Comparison of ENCODE assay signal across 29 cellular contexts in genomic region chr7:109059089-109059488, GRCh38.
"Had no signal": no experiment of that assay in that cellular context is flagged by ENCODE, and none has a peak within 500 bp of the region (broad histone marks: within the 10 kb centered on the region; RNA-seq: fewer than 3 reads in every experiment).

No MANE protein-coding gene starts in this region.

- H3K36me3 ChIP-seq: ovary, right lobe of liver, sigmoid colon, stomach, thoracic aorta, thyroid gland, tibial nerve, upper lobe of left lung, uterus had no signal

- H3K4me3 ChIP-seq: ovary, psoas muscle, right lobe of liver, sigmoid colon, stomach, thoracic aorta, thyroid gland, tibial nerve, upper lobe of left lung, uterus had no signal

- H3K27me3 Mint-ChIP-seq: naive B cell; naive thymus-derived CD8-positive, alpha-beta T cell; natural killer cell treated with Interleukin-12 subunit alpha and Interleukin-12 subunit beta and Interleukin-15 and Interleukin-18, amount 100 ng/mL, for 72 hours; progenitor cell of endocrine pancreas; stimulated activated naive B cell treated with anti-CD40 and anti-IgM and Interleukin-4, amounts not matched to agents 10 μg/mL and 1 μg/mL and 100 μg/mL, for 72 hours; stimulated activated naive CD8-positive, alpha-beta T cell treated with anti-CD3 and anti-CD28 coated beads, Interleukin-15, Interleukin-2, amounts not matched to agents 100 ng/mL and 50 ng/mL, for 24 hours had no signal

- H3K9me3 Mint-ChIP-seq: nephron progenitor cell; neural crest cell; stimulated activated naive CD8-positive, alpha-beta T cell treated with anti-CD3 and anti-CD28 coated beads, Interleukin-15, Interleukin-2, amounts not matched to agents 100 ng/mL and 50 ng/mL, for 24 hours had no signal

- DNase-seq: naive B cell; naive thymus-derived CD8-positive, alpha-beta T cell; nephron progenitor cell; occipital lobe; ovary; posterior cingulate gyrus; right cardiac atrium; right lobe of liver; sigmoid colon; small intestine; stimulated activated CD4-positive, alpha-beta T cell treated with anti-CD3 and anti-CD28 coated beads, Interleukin-15, amount 100 ng/mL, for 24 hours; stimulated activated CD4-positive, alpha-beta T cell treated with anti-CD3 and anti-CD28 coated beads, Interleukin-2, amount 100 ng/mL, for 24 hours; stimulated activated CD4-positive, alpha-beta T cell treated with anti-CD3 and anti-CD28 coated beads, Interleukin-2, amount 100 ng/mL, for 48 hours; stimulated activated CD4-positive, alpha-beta T cell treated with anti-CD3 and anti-CD28 coated beads, Interleukin-4, amount 100 ng/mL, for 24 hours; stimulated activated naive B cell treated with anti-CD40 and anti-IgM and Interleukin-4, amounts not matched to agents 10 μg/mL and 1 μg/mL and 100 μg/mL, for 72 hours; stimulated activated naive CD4-positive, alpha-beta T cell treated with Interleukin-2 at 50 U/mL for 16 hours; stomach; thyroid gland; trophoblast cell; uterus had no signal

- ATAC-seq: naive thymus-derived CD8-positive, alpha-beta T cell; psoas muscle; right cardiac atrium; stimulated activated naive B cell treated with anti-CD40 and anti-IgM and Interleukin-4, amounts not matched to agents 10 μg/mL and 1 μg/mL and 100 μg/mL, for 72 hours had no signal

- H3K27me3 ChIP-seq: ovary, right lobe of liver, sigmoid colon, stomach, thyroid gland, tibial nerve, upper lobe of left lung, uterus had no signal

- H3K27ac Mint-ChIP-seq: naive thymus-derived CD8-positive, alpha-beta T cell; natural killer cell treated with Interleukin-12 subunit alpha and Interleukin-12 subunit beta and Interleukin-15 and Interleukin-18, amount 100 ng/mL, for 72 hours; nephron progenitor cell; progenitor cell of endocrine pancreas; stimulated activated naive B cell treated with anti-CD40 and anti-IgM and Interleukin-4, amounts not matched to agents 10 μg/mL and 1 μg/mL and 100 μg/mL, for 72 hours; stimulated activated naive CD8-positive, alpha-beta T cell treated with anti-CD3 and anti-CD28 coated beads, Interleukin-15, Interleukin-2, amounts not matched to agents 100 ng/mL and 50 ng/mL, for 24 hours had no signal

- H3K4me1 ChIP-seq: parathyroid adenoma, psoas muscle, right lobe of liver, sigmoid colon, stomach, thyroid gland, tibial nerve, upper lobe of left lung, uterus had no signal

- H3K9ac ChIP-seq: parathyroid adenoma had no signal

- H3K36me3 Mint-ChIP-seq: naive B cell; naive thymus-derived CD8-positive, alpha-beta T cell; natural killer cell treated with Interleukin-12 subunit alpha and Interleukin-12 subunit beta and Interleukin-15 and Interleukin-18, amount 100 ng/mL, for 72 hours; stimulated activated naive B cell treated with anti-CD40 and anti-IgM and Interleukin-4, amounts not matched to agents 10 μg/mL and 1 μg/mL and 100 μg/mL, for 72 hours had no signal

- H2AFZ ChIP-seq: parathyroid adenoma had no signal

- H3K27ac ChIP-seq: ovary, parathyroid adenoma, psoas muscle, right lobe of liver, sigmoid colon, stomach, thoracic aorta, thyroid gland, tibial nerve, upper lobe of left lung, uterus had no signal

- H3K9me3 ChIP-seq: ovary, psoas muscle, right lobe of liver, sigmoid colon, thoracic aorta, thyroid gland, tibial nerve, upper lobe of left lung, uterus had no signal

- H3K4me3 Mint-ChIP-seq: naive B cell; naive thymus-derived CD8-positive, alpha-beta T cell; natural killer cell treated with Interleukin-12 subunit alpha and Interleukin-12 subunit beta and Interleukin-15 and Interleukin-18, amount 100 ng/mL, for 72 hours; nephron progenitor cell; neural crest cell; stimulated activated naive B cell treated with anti-CD40 and anti-IgM and Interleukin-4, amounts not matched to agents 10 μg/mL and 1 μg/mL and 100 μg/mL, for 72 hours; stimulated activated naive CD8-positive, alpha-beta T cell treated with anti-CD3 and anti-CD28 coated beads, Interleukin-15, Interleukin-2, amounts not matched to agents 100 ng/mL and 50 ng/mL, for 24 hours had no signal

- H3K4me1 Mint-ChIP-seq: naive B cell; naive thymus-derived CD8-positive, alpha-beta T cell; nephron progenitor cell; stimulated activated naive B cell treated with anti-CD40 and anti-IgM and Interleukin-4, amounts not matched to agents 10 μg/mL and 1 μg/mL and 100 μg/mL, for 72 hours had no signal
